14 cellular contexts compared by ENCODE assay signal in the genomic region with DNA sequence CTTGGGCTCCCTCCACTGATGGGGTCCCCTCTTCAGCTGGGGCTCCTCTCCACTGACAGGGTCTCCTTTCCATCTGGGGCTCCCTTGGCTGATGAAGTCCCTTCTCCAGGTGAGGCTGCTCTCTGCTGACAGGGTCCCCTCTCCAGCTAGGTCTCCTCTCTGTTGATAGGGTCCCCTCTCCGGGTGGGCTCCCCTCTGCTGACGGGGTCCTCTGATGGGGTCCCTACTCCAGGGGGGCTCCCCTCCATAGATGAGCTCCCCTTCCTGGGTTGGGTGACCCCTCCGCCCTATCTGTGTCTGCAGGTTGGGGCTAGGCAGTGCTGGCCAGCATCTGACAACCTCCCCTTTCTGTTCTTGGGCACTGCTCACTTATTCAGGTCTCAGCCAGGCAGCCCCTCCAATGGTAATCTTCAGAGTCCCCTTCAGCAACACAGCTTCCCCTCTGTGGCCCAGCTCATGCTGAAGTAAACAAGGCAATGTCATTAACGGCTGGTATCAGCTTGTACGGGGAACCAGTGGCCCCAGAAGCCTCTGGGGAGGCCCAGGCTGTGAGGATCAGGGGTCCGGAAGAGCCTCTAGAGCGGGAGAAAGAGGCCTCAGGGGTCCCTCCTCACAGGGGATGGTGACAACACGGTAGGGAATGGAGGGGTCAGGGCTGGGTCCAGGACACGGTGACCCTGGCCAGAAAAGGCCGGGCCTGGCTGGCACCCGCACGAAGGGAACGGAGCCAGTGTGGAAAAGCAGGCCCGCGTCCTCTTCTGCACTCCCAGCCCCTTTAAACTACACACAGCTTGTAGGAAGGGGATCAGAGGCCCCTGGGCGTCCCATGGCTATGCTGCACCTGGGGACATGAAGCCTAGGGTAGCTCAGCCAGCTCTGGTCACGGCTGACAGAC.
"Had no signal": no experiment of that assay in that cellular context is flagged by ENCODE, and none has a peak within 500 bp of the region (broad histone marks: within the 10 kb centered on the region; RNA-seq: fewer than 3 reads in every experiment).

No MANE protein-coding gene starts in this region.

- H3K4me3 Mint-ChIP-seq: activated B cell treated with CpG ODN at 0.5 μM for 24 hours; activated CD8-positive, alpha-beta T cell treated with anti-CD3 and anti-CD28 coated beads for 36 hours; activated naive CD4-positive, alpha-beta T cell treated with anti-CD3 and anti-CD28 coated beads, Interleukin-2, amount 50 U/mL, for 24 hours; activated T-cell treated with anti-CD3 and anti-CD28 coated beads, Interleukin-2, amount 50 U/mL, for 4 hours; dendritic cell treated with granulocyte-macrophage colony-stimulating factor and Interleukin-4, amounts not matched to agents 40 ng/mL and 50 ng/mL, for 4 days; effector memory CD8-positive, alpha-beta T cell; stimulated activated naive B cell treated with anti-CD40 and anti-IgM and Interleukin-4, amounts not matched to agents 10 μg/mL and 1 μg/mL and 100 μg/mL, for 72 hours had no signal

- H3K4me3 ChIP-seq: left lung, ovary, SJSA1 had no signal

- H3K9me3 ChIP-seq: left lung, ovary, SJSA1 had no signal

- H3K36me3 ChIP-seq: left lung, ovary, SJSA1 had no signal

- H3K36me3 Mint-ChIP-seq: activated naive CD4-positive, alpha-beta T cell treated with anti-CD3 and anti-CD28 coated beads, Interleukin-2, amount 50 U/mL, for 24 hours; stimulated activated naive B cell treated with anti-CD40 and anti-IgM and Interleukin-4, amounts not matched to agents 10 μg/mL and 1 μg/mL and 100 μg/mL, for 72 hours had no signal

- DNase-seq: activated B cell treated with CpG ODN at 0.5 μM for 24 hours; activated CD4-positive, alpha-beta T cell treated with anti-CD3 and anti-CD28 coated beads for 48 hours; activated CD8-positive, alpha-beta T cell treated with anti-CD3 and anti-CD28 coated beads for 36 hours; activated effector memory CD4-positive, alpha-beta T cell treated with anti-CD3 and anti-CD28 coated beads, Interleukin-2, amount 50 U/mL, for 16 hours; activated T-cell treated with anti-CD3 and anti-CD28 coated beads, Interleukin-2, amount 50 U/mL, for 4 hours; effector memory CD8-positive, alpha-beta T cell; ovary; stimulated activated CD4-positive, alpha-beta T cell treated with anti-CD3 and anti-CD28 coated beads, Interleukin-4, amount 100 ng/mL, for 1 hour; stimulated activated naive B cell treated with anti-CD40 and anti-IgM and Interleukin-4, amounts not matched to agents 10 μg/mL and 1 μg/mL and 100 μg/mL, for 72 hours; trophoblast cell had no signal

- ATAC-seq: activated CD8-positive, alpha-beta T cell treated with anti-CD3 and anti-CD28 coated beads for 36 hours; activated T-cell treated with anti-CD3 and anti-CD28 coated beads, Interleukin-2, amount 50 U/mL, for 4 hours; effector memory CD8-positive, alpha-beta T cell; left lung; stimulated activated naive B cell treated with anti-CD40 and anti-IgM and Interleukin-4, amounts not matched to agents 10 μg/mL and 1 μg/mL and 100 μg/mL, for 72 hours had no signal

- H3K27me3 Mint-ChIP-seq: activated B cell treated with CpG ODN at 0.5 μM for 24 hours; activated CD8-positive, alpha-beta T cell treated with anti-CD3 and anti-CD28 coated beads for 36 hours; activated naive CD4-positive, alpha-beta T cell treated with anti-CD3 and anti-CD28 coated beads, Interleukin-2, amount 50 U/mL, for 24 hours; effector memory CD8-positive, alpha-beta T cell; stimulated activated naive B cell treated with anti-CD40 and anti-IgM and Interleukin-4, amounts not matched to agents 10 μg/mL and 1 μg/mL and 100 μg/mL, for 72 hours had no signal

- H3K4me1 Mint-ChIP-seq: activated B cell treated with CpG ODN at 0.5 μM for 24 hours; activated naive CD4-positive, alpha-beta T cell treated with anti-CD3 and anti-CD28 coated beads, Interleukin-2, amount 50 U/mL, for 24 hours had no signal

- H3K27ac Mint-ChIP-seq: activated B cell treated with CpG ODN at 0.5 μM for 24 hours; activated CD8-positive, alpha-beta T cell treated with anti-CD3 and anti-CD28 coated beads for 36 hours; activated naive CD4-positive, alpha-beta T cell treated with anti-CD3 and anti-CD28 coated beads, Interleukin-2, amount 50 U/mL, for 24 hours; dendritic cell treated with granulocyte-macrophage colony-stimulating factor and Interleukin-4, amounts not matched to agents 40 ng/mL and 50 ng/mL, for 4 days; effector memory CD8-positive, alpha-beta T cell; stimulated activated naive B cell treated with anti-CD40 and anti-IgM and Interleukin-4, amounts not matched to agents 10 μg/mL and 1 μg/mL and 100 μg/mL, for 72 hours had no signal

- H3K4me1 ChIP-seq: left lung had no signal

- H3K9me3 Mint-ChIP-seq: activated B cell treated with CpG ODN at 0.5 μM for 24 hours; activated CD8-positive, alpha-beta T cell treated with anti-CD3 and anti-CD28 coated beads for 36 hours; activated naive CD4-positive, alpha-beta T cell treated with anti-CD3 and anti-CD28 coated beads, Interleukin-2, amount 50 U/mL, for 24 hours; activated T-cell treated with anti-CD3 and anti-CD28 coated beads, Interleukin-2, amount 50 U/mL, for 4 hours; dendritic cell treated with granulocyte-macrophage colony-stimulating factor and Interleukin-4, amounts not matched to agents 40 ng/mL and 50 ng/mL, for 4 days; effector memory CD8-positive, alpha-beta T cell; stimulated activated naive B cell treated with anti-CD40 and anti-IgM and Interleukin-4, amounts not matched to agents 10 μg/mL and 1 μg/mL and 100 μg/mL, for 72 hours had no signal

- H3K27me3 ChIP-seq: left lung, ovary, SJSA1 had no signal

- H3K27ac ChIP-seq: left lung, ovary, SJSA1 had no signal
